17 cellular contexts compared by ENCODE assay signal in genomic region chr18:34598136-34598635, GRCh38.
DNase-seq lines count a peak whose midpoint lies in the region; ATAC-seq lines count a peak whose summit lies in the region.
"Had no signal": no experiment of that assay in that cellular context is flagged by ENCODE, and none has a peak within 500 bp of the region (broad histone marks: within the 10 kb centered on the region; RNA-seq: fewer than 3 reads in every experiment).

No MANE protein-coding gene starts in this region.

- peaks cover 10% of the 10 kb centered on the region; the same call in 1 of the 2 replicates for H3K4me1 ChIP-seq in SJSA1 (replicated peaks)
- H3K4me1 ChIP-seq in skeletal muscle tissue (ENCODE audit: control insufficient read depth in 3 of 3, insufficient read depth in 3 of 3, low read length in 3 of 3) = peaks cover 10 to 28% (median 21%) of the 10 kb centered on the region in 3 donors

- H3K9ac ChIP-seq in skeletal muscle tissue (ENCODE audit: low read depth in 1 of 3, low read length in 3 of 3) = no peak overlapping the region

- no peak overlapping the region for H3K4me3 ChIP-seq in SJSA1
- no peak overlapping the region for H3K4me3 ChIP-seq in skeletal muscle tissue (ENCODE audit: low read length in 3 of 3)
- H3K4me3 ChIP-seq: MG63 had no signal

- H3K9me3 ChIP-seq in SJSA1 (replicated peaks) = no peaks in the 10 kb centered on the region
- H3K9me3 ChIP-seq in skeletal muscle tissue (ENCODE audit: control insufficient read depth in 3 of 3, low read length in 3 of 3) = no peaks in the 10 kb centered on the region
- H3K9me3 ChIP-seq: MG63 had no signal

- DNase-seq in SJSA1 (ENCODE audit: low read depth in 1 of 2, low spot score in 2 of 2) = peak in 1 of 2 experiments; percentile 34
- DNase-seq in dedifferentiated amniotic fluid mesenchymal stem cell (ENCODE audit: extremely low spot score) = peak; percentile 15
- DNase-seq in foreskin melanocyte = peak; percentile 8
- DNase-seq in NCI-H1694 treated with DMSO at 0.1 percent for 48 hours (lab: John Stamatoyannopoulos, UW) = no peak
- DNase-seq: DMS 273 treated with DMSO at 0.1 percent for 48 hours, DND-41, H7, MG63, NCI-H1048, NCI-H1436, NCI-H2029, NCI-H345, NCI-H526 had no signal

- ATAC-seq in GM21447 (IDR thresholded peaks at IDR 0.05; ENCODE audit: unreplicated experiment) (no peak), GM19452 (IDR thresholded peaks at IDR 0.05; ENCODE audit: unreplicated experiment) (no peak)

- H3K36me3 ChIP-seq in SJSA1 = no peaks in the 10 kb centered on the region
- peaks cover 0 to 3% (median 0%) of the 10 kb centered on the region in 3 donors for H3K36me3 ChIP-seq in skeletal muscle tissue (ENCODE audit: control insufficient read depth in 3 of 3, insufficient read depth in 3 of 3, low read length in 3 of 3)
- H3K36me3 ChIP-seq: MG63 had no signal

- 0 out of 2 replicates have a peak overlapping the region, but pooled peaks have one; percentile 7 for H3K27ac ChIP-seq in SJSA1
- H3K27ac ChIP-seq in skeletal muscle tissue (ENCODE audit: low read depth, low read length) = peak overlapping the region; percentile 20
- H3K27ac ChIP-seq: HL-60 had no signal

- H3K27me3 ChIP-seq in SJSA1 (replicated peaks) (no peaks in the 10 kb centered on the region), skeletal muscle tissue (ENCODE audit: control insufficient read depth in 3 of 3, insufficient read depth in 3 of 3, low read length in 3 of 3) (no peaks in the 10 kb centered on the region)
- H3K27me3 ChIP-seq: MG63 had no signal
